In the genomic region with DNA sequence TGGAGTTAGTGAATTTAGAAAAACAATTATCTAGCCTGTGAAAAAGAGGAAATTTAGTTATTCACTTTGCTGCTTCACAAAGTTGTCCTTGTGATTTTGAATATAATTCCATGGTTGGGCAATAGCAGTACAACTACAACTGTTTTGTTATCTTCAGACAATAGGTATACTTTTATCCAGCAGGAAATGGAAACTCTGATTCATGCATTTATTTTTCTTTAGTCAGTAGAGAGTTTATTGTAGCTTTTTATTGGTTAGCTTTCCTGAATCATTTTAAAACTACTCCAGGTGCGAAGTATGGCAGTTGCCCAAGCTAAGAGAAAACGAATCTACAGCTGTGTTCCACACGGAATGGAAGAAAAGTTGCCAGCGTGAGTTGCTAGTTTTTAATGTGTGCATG, we compare ENCODE assay signal across 10 cellular contexts.
DNase-seq lines count a peak whose midpoint lies in the region; ATAC-seq and TF ChIP-seq lines count a peak whose summit lies in the region.
"Had no signal": no experiment of that assay in that cellular context is flagged by ENCODE, and none has a peak within 500 bp of the region (broad histone marks: within the 10 kb centered on the region; RNA-seq: fewer than 3 reads in every experiment).

No MANE protein-coding gene starts in this region.

- no peak overlapping the region for H3K4me3 Mint-ChIP-seq in activated CD8-positive, alpha-beta T cell treated with anti-CD3 and anti-CD28 coated beads for 36 hours
- H3K4me3 Mint-ChIP-seq: activated CD4-positive, alpha-beta T cell treated with anti-CD3 and anti-CD28 coated beads for 36 hours had no signal

- WGBS in prostate gland, result 11% methylated on average over 4 of the region's 4 CpGs

- no peak overlapping the region for H3K27ac Mint-ChIP-seq in activated CD8-positive, alpha-beta T cell treated with anti-CD3 and anti-CD28 coated beads for 36 hours
- H3K27ac Mint-ChIP-seq: activated CD4-positive, alpha-beta T cell treated with anti-CD3 and anti-CD28 coated beads for 36 hours had no signal

- peaks cover 2% of the 10 kb centered on the region for H3K4me1 ChIP-seq in prostate gland (replicated peaks)

- no peaks in the 10 kb centered on the region for H3K27me3 ChIP-seq in prostate gland (replicated peaks; ENCODE audit: insufficient read depth)

- intact Hi-C loops in prostate gland (cut with DNase I), result no loop called here
- intact Hi-C loops in activated CD8-positive, alpha-beta T cell treated with anti-CD3 and anti-CD28 coated beads for 36 hours (cut with micrococcal nuclease), result no loop called here

- no peaks in the 10 kb centered on the region for H3K9me3 ChIP-seq in prostate gland

- no peaks in the 10 kb centered on the region for H3K4me1 Mint-ChIP-seq in activated CD8-positive, alpha-beta T cell treated with anti-CD3 and anti-CD28 coated beads for 36 hours (ENCODE audit: low read depth)

- ATAC-seq in activated CD8-positive, alpha-beta T cell treated with anti-CD3 and anti-CD28 coated beads for 36 hours, result no peak
- ATAC-seq: activated CD4-positive, alpha-beta T cell treated with anti-CD3 and anti-CD28 coated beads for 36 hours had no signal

- no peak for TF ChIP-seq CTCF in prostate gland (IDR thresholded peaks at IDR 0.05)
- TF ChIP-seq CTCF in activated CD8-positive, alpha-beta T cell treated with anti-CD3 and anti-CD28 coated beads for 36 hours (IDR thresholded peaks at IDR 0.05), result no peak

- H3K9me3 Mint-ChIP-seq in activated CD8-positive, alpha-beta T cell treated with anti-CD3 and anti-CD28 coated beads for 36 hours, result no peaks in the 10 kb centered on the region

- no peak overlapping the region for H3K27ac ChIP-seq in prostate gland

- H3K36me3 Mint-ChIP-seq in activated CD8-positive, alpha-beta T cell treated with anti-CD3 and anti-CD28 coated beads for 36 hours (ENCODE audit: low read depth), result no peaks in the 10 kb centered on the region

- peaks cover 6% of the 10 kb centered on the region for H3K27me3 Mint-ChIP-seq in activated CD8-positive, alpha-beta T cell treated with anti-CD3 and anti-CD28 coated beads for 36 hours

- POLR2A ChIA-PET in activated CD8-positive, alpha-beta T cell treated with anti-CD3 and anti-CD28 coated beads for 36 hours (lab: Charles Lee), result no interaction called here

- DNase-seq in EH (ENCODE audit: low read depth), result peak; percentile 81
- DNase-seq in RPMI8226, result peak; percentile 64
- DNase-seq in fibroblast of gingiva (ENCODE audit: low read depth), result peak; percentile 61
- DNase-seq in prostate gland (ENCODE audit: low spot score), result peak; percentile 71
- no peak for DNase-seq in GDM1 (lab: John Stamatoyannopoulos, UW)
- no peak for DNase-seq in nucleus accumbens (lab: John Stamatoyannopoulos, UW)
- DNase-seq in activated CD8-positive, alpha-beta T cell treated with anti-CD3 and anti-CD28 coated beads for 36 hours, result no peak
- no peak for DNase-seq in Kasumi-1 (lab: John Stamatoyannopoulos, UW)
- DNase-seq: activated CD4-positive, alpha-beta T cell treated with anti-CD3 and anti-CD28 coated beads for 36 hours; left cardiac atrium had no signal

- CTCF ChIA-PET in activated CD8-positive, alpha-beta T cell treated with anti-CD3 and anti-CD28 coated beads for 36 hours (lab: Charles Lee), result interaction anchor here (1.6 kb wide), 1 partner anchor 14 kb away, joined by 8 read pairs; no protein-coding TSS in a partner anchor

- H3K36me3 ChIP-seq in prostate gland, result no peaks in the 10 kb centered on the region

- TF ChIP-seq POLR2A in prostate gland (IDR thresholded peaks at IDR 0.05), result no peak

- no peak overlapping the region for H3K4me3 ChIP-seq in prostate gland

Comparison
In these comparisons a context has a peak if more than half of its experiments do, and no peak if none do; other contexts are left out.
1. DNase-seq: peak in EH (single experiment), RPMI8226 (single experiment), fibroblast of gingiva (single experiment) and prostate gland (single experiment); none in GDM1 (single experiment), nucleus accumbens (0 of 56), activated CD8-positive, alpha-beta T cell treated with anti-CD3 and anti-CD28 coated beads for 36 hours (single experiment) and Kasumi-1 (0 of 2).